29 cellular contexts compared by ENCODE assay signal in the genomic region with DNA sequence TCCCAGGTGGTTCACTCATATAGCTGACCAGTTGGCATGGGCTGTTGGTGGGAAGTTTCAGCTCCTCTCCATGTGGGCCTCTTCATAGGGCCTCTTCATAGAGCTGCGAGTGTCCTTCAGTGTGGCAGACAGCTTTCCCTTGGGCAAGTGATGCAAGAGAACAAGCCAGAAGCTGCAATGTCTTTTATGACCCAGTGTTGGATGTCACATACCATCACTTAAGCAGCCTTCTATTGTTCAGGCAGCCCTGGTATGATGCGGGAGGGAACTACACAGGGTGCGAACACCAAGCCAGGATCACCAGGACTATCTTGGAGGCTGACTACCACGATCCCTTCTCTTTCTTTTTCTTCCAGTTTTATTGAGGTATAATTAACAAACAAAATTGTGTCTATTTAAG.
"Had no signal": no experiment of that assay in that cellular context is flagged by ENCODE, and none has a peak within 500 bp of the region (broad histone marks: within the 10 kb centered on the region; RNA-seq: fewer than 3 reads in every experiment).

No MANE protein-coding gene starts in this region.

- H3K79me2 ChIP-seq: parathyroid adenoma had no signal

- H2AFZ ChIP-seq: neural progenitor cell, parathyroid adenoma had no signal

- H3K36me3 ChIP-seq: neural progenitor cell, ovary, right lobe of liver, sigmoid colon, spleen, suprapubic skin, tibial artery, transverse colon, upper lobe of left lung, vagina had no signal

- H3K9ac ChIP-seq: neural progenitor cell, parathyroid adenoma had no signal

- H3K4me3 ChIP-seq: neural progenitor cell, ovary, psoas muscle, right lobe of liver, sigmoid colon, skin epidermis, smooth muscle cell, spleen, suprapubic skin, testis, tibial artery, transverse colon, upper lobe of left lung, vagina had no signal

- H3K27ac ChIP-seq: neural progenitor cell, ovary, parathyroid adenoma, psoas muscle, right lobe of liver, sigmoid colon, skin epidermis, spleen, suprapubic skin, testis, tibial artery, upper lobe of left lung, vagina had no signal

- H3K4me2 ChIP-seq: neural progenitor cell, smooth muscle cell had no signal

- H3K9me3 ChIP-seq: ovary, psoas muscle, right lobe of liver, suprapubic skin, testis, tibial artery, transverse colon, upper lobe of left lung, vagina had no signal

- ATAC-seq: natural killer cell; psoas muscle; right cardiac atrium; right lobe of liver; stimulated activated memory B cell treated with anti-CD40 and anti-IgM and Interleukin-4, amounts not matched to agents 10 μg/mL and 1 μg/mL and 100 μg/mL, for 72 hours; stimulated activated naive CD8-positive, alpha-beta T cell treated with anti-CD3 and anti-CD28 coated beads, Interleukin-15, amount 100 ng/mL, for 72 hours; stimulated activated naive CD8-positive, alpha-beta T cell treated with anti-CD3 and anti-CD28 coated beads, Interleukin-15, Interleukin-2, amounts not matched to agents 100 U/mL and 50 U/mL, for 24 hours had no signal

- DNase-seq: natural killer cell; occipital lobe; ovary; posterior cingulate gyrus; psoas muscle; right cardiac atrium; right lobe of liver; sigmoid colon; spleen; stimulated activated CD4-positive, alpha-beta T cell treated with anti-CD3 and anti-CD28 coated beads, Interleukin-12 subunit alpha, Interleukin-12 subunit beta, amount 100 ng/mL, for 4 hours; stimulated activated CD4-positive, alpha-beta T cell treated with anti-CD3 and anti-CD28 coated beads, Interleukin-1b, Interleukin-23, amount 100 ng/mL, for 48 hours; stimulated activated CD4-positive, alpha-beta T cell treated with anti-CD3 and anti-CD28 coated beads, Interleukin-4, amount 100 ng/mL, for 1 hour; stimulated activated CD4-positive, alpha-beta T cell treated with anti-CD3 and anti-CD28 coated beads, Interleukin-4, amount 100 ng/mL, for 4 hours; stimulated activated CD8-positive, alpha-beta memory T cell treated with anti-CD3 and anti-CD28 coated beads, Interleukin-4, amount 100 ng/mL, for 48 hours; stimulated activated naive CD4-positive, alpha-beta T cell; stimulated activated naive CD8-positive, alpha-beta T cell treated with anti-CD3 and anti-CD28 coated beads, Interleukin-15, amount 100 ng/mL, for 72 hours; stimulated activated naive CD8-positive, alpha-beta T cell treated with anti-CD3 and anti-CD28 coated beads, Interleukin-15, Interleukin-2, amounts not matched to agents 100 U/mL and 50 U/mL, for 24 hours; substantia nigra; testis; tibial artery; transverse colon; upper lobe of left lung had no signal

- H3K4me1 ChIP-seq: psoas muscle, right lobe of liver, sigmoid colon, testis, vagina had no signal

- H3K27me3 ChIP-seq: neural progenitor cell, ovary, right lobe of liver, testis, transverse colon, upper lobe of left lung, vagina had no signal
